Comparison of ENCODE assay signal across 16 cellular contexts in the genomic region with DNA sequence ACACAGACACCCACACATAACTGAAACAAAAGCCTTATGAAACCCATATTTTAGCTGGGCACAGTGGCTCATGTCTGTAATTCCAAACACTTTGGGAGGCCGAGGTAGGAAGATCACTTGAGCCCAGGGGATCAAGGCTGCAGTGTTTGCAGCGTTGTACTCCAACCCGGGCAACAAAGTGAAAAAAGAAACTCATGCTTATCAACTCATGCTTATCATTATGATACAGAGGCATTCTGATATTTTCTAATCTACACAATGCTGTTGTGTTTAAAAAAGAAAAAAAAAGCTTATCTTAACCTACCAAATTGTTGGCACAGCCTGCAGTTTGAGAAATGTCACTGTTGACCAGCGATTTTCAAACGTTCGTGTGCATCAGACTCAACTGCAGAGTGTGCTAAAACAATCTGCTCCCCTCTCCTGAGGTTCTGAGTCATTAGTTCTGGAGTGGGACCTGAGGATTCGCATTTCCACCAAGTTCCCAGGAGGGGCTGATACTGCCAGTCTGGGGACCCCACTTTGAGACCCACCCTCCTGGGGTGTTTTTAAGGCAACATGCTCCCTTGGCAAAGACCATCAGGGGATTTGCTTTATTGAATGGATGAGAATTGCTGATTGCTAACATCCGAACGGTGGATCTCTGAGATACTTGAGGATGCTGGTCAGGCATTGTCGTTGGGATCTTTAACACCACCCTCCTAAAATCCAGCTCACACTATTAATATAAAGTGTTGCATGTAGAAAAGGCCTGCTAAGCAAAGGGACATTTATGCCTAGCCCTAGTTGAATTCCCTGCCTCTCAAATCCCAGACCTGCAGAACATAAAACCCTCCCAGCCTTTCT. TPM values are rescaled to one million over a fixed set of nuclear protein-coding genes. Genes with fewer than 3 reads are reported as not detected.
DNase-seq lines count a peak whose midpoint lies in the region; ATAC-seq, FAIRE-seq and TF ChIP-seq lines count a peak whose summit lies in the region.
"Had no signal": no experiment of that assay in that cellular context is flagged by ENCODE, and none has a peak within 500 bp of the region (broad histone marks: within the 10 kb centered on the region; RNA-seq: fewer than 3 reads in every experiment).

No MANE protein-coding gene starts in this region.

- TF ChIP-seq CTCF in breast epithelium (IDR thresholded peaks at IDR 0.05): no peak
- TF ChIP-seq CTCF in WTC11 (IDR thresholded peaks at IDR 0.05): no peak

- H2AK5ac ChIP-seq in mesenchymal stem cell (ENCODE audit: low read length, severe bottlenecking): no peak overlapping the region

- ATAC-seq in WTC11 (no peak), GM21390 (IDR thresholded peaks at IDR 0.05; ENCODE audit: unreplicated experiment) (no peak)
- ATAC-seq: CD8-positive, alpha-beta T cell; GM12878 had no signal

- H2BK15ac ChIP-seq in mesenchymal stem cell (ENCODE audit: low read depth, poor library complexity, severe bottlenecking): no peak overlapping the region

- no peak overlapping the region for H3K4me3 ChIP-seq in breast epithelium
- peak overlapping the region in 1 of 2 experiments; percentile 38 for H3K4me3 ChIP-seq in mesenchymal stem cell (ENCODE audit: insufficient read depth in 1 of 2, low read depth in 1 of 2, low read length in 2 of 2)
- H3K4me3 ChIP-seq: GM12878, ovary had no signal

- H3K4me2 ChIP-seq in mesenchymal stem cell (ENCODE audit: low read length, poor library complexity, severe bottlenecking): no peak overlapping the region

- no peaks in the 10 kb centered on the region for H3K9me3 Mint-ChIP-seq in WTC11
- H3K9me3 Mint-ChIP-seq: activated T-helper 2 cell treated with anti-CD3 and anti-CD28 coated beads, Interferon-gamma antibody, Interleukin-2, Interleukin-4, amounts not matched to agents 10 μg/mL and 5 μg/mL and 100 μg/mL, durations not matched to agents 14 hours and 24 hours and 36 hours; CD8-positive, alpha-beta T cell; dendritic cell treated with granulocyte-macrophage colony-stimulating factor and Interleukin-4, amounts not matched to agents 40 ng/mL and 50 ng/mL, for 4 days; IgD-negative memory B cell had no signal

- TF ChIP-seq POLR2A in breast epithelium (IDR thresholded peaks at IDR 0.05) (no peak), GM12891 (IDR thresholded peaks at IDR 0.05; ENCODE audit: low read depth, low read length) (no peak)

- H3K4me1 ChIP-seq in breast epithelium (peaks cover 17 to 51% of the 10 kb centered on the region in 2 donors), mesenchymal stem cell (ENCODE audit: control insufficient read depth, insufficient read depth, low read depth, low read length) (peaks cover 40% of the 10 kb centered on the region)

- no peak overlapping the region for H2BK120ac ChIP-seq in mesenchymal stem cell (ENCODE audit: low read depth, low read length)

- H3K36me3 ChIP-seq in breast epithelium (no peaks in the 10 kb centered on the region), mesenchymal stem cell (ENCODE audit: control insufficient read depth in 1 of 2, insufficient read depth in 2 of 2, low read depth in 1 of 2, low read length in 2 of 2) (peaks cover 2 to 5% of the 10 kb centered on the region in 2 experiments)
- H3K36me3 ChIP-seq: ovary had no signal

- H2AFZ ChIP-seq in mesenchymal stem cell (ENCODE audit: low read depth, low read length): no peak overlapping the region

- no peaks in the 10 kb centered on the region for H3K27me3 Mint-ChIP-seq in WTC11 (ENCODE audit: low read depth)

- H3K23ac ChIP-seq in mesenchymal stem cell (ENCODE audit: low read length in 2 of 2): no peak overlapping the region

- no peak overlapping the region for H3K4me3 Mint-ChIP-seq in WTC11
- H3K4me3 Mint-ChIP-seq: CD8-positive, alpha-beta T cell; dendritic cell treated with granulocyte-macrophage colony-stimulating factor and Interleukin-4, amounts not matched to agents 40 ng/mL and 50 ng/mL, for 4 days; IgD-negative memory B cell had no signal

- H3K9me3 ChIP-seq in breast epithelium: no peaks in the 10 kb centered on the region
- no peaks in the 10 kb centered on the region for H3K9me3 ChIP-seq in mesenchymal stem cell (ENCODE audit: control insufficient read depth, low read length)
- H3K9me3 ChIP-seq: ovary had no signal

- peaks cover 36% of the 10 kb centered on the region for H3K79me1 ChIP-seq in mesenchymal stem cell (replicated peaks; ENCODE audit: low read length, poor library complexity, severe bottlenecking)

- intact Hi-C loops in breast epithelium (cut with DNase I; ENCODE audit: low total_unique reads): no loop called here

- H3K27ac Mint-ChIP-seq in WTC11: no peak overlapping the region; the same call in 1 of the 2 replicates
- H3K27ac Mint-ChIP-seq: activated T-helper 2 cell treated with anti-CD3 and anti-CD28 coated beads, Interferon-gamma antibody, Interleukin-2, Interleukin-4, amounts not matched to agents 10 μg/mL and 5 μg/mL and 100 μg/mL, durations not matched to agents 14 hours and 24 hours and 36 hours; CD8-positive, alpha-beta T cell; dendritic cell treated with granulocyte-macrophage colony-stimulating factor and Interleukin-4, amounts not matched to agents 40 ng/mL and 50 ng/mL, for 4 days; IgD-negative memory B cell had no signal

- DNase-seq in HUDEP-2 (lab: John Stamatoyannopoulos, UW; ENCODE audit: unreplicated experiment in 76 of 76): peak in 57 of 76 experiments; percentile 8 to 92 (median 54)
- DNase-seq in breast epithelium (ENCODE audit: low spot score in 2 of 2): peak in 1 of 2 donors; percentile 15
- DNase-seq in mesenchymal stem cell: no peak
- DNase-seq in superior temporal gyrus (ENCODE audit: extremely low spot score): peak; percentile 71
- DNase-seq in RKO (ENCODE audit: low spot score): no peak
- DNase-seq in WTC11 (ENCODE audit: low spot score): no peak
- no peak for DNase-seq in GM12891 (ENCODE audit: insufficient read length, low spot score)
- DNase-seq: activated CD4-positive, CD25-positive, alpha-beta regulatory T cell treated with anti-CD3 and anti-CD28 coated beads, Interleukin-2, amount 50 U/mL, for 72 hours; CD8-positive, alpha-beta T cell; RPMI8226 had no signal

- no peak for FAIRE-seq in GM12891 (lab: Jason Lieb, UNC)
- FAIRE-seq: GM12878 had no signal

- no peak overlapping the region for H3K18ac ChIP-seq in mesenchymal stem cell (ENCODE audit: low read depth in 1 of 2, low read length in 2 of 2)

- WGBS in mesenchymal stem cell: 77% methylated on average over 7 of the region's 10 CpGs

- no peaks in the 10 kb centered on the region for H3K36me3 Mint-ChIP-seq in WTC11
- H3K36me3 Mint-ChIP-seq: CD8-positive, alpha-beta T cell had no signal

- H4K91ac ChIP-seq in mesenchymal stem cell (ENCODE audit: low read length): no peak overlapping the region

- H4K8ac ChIP-seq in mesenchymal stem cell (ENCODE audit: low read length): peak overlapping the region; percentile 31

- POLR2A ChIA-PET in WTC11 (lab: Charles Lee): no interaction called here

- H3K9ac ChIP-seq in mesenchymal stem cell (ENCODE audit: low read length): peak overlapping the region; percentile 67

- no peak overlapping the region for H3K14ac ChIP-seq in mesenchymal stem cell (ENCODE audit: low read length in 2 of 2)

- peaks cover 27% of the 10 kb centered on the region for H3K4me1 Mint-ChIP-seq in WTC11

- H2BK5ac ChIP-seq in mesenchymal stem cell (ENCODE audit: low read depth, low read length, poor library complexity, severe bottlenecking): no peak overlapping the region

- H3K27ac ChIP-seq in breast epithelium: peak overlapping the region; percentile 75 to 84
- peak overlapping the region; percentile 12 for H3K27ac ChIP-seq in mesenchymal stem cell (ENCODE audit: low read length, poor library complexity, severe bottlenecking)

- CTCF ChIA-PET in WTC11 (lab: Charles Lee): interaction anchor here (1.1 to 3.6 kb wide), 3 partner anchors 18 to 68 kb away, joined by 3 to 17 read pairs (median 3); no protein-coding TSS in a partner anchor

- H3K27me3 ChIP-seq in breast epithelium (no peaks in the 10 kb centered on the region), mesenchymal stem cell (ENCODE audit: control insufficient read depth in 1 of 2, insufficient read depth in 1 of 2, low read length in 2 of 2) (no peaks in the 10 kb centered on the region)
- H3K27me3 ChIP-seq: ovary had no signal

- no peak overlapping the region for H2BK12ac ChIP-seq in mesenchymal stem cell (ENCODE audit: low read length in 2 of 2)

- H3K4ac ChIP-seq in mesenchymal stem cell (ENCODE audit: low read depth in 1 of 2, low read length in 2 of 2): no peak overlapping the region

TF ChIP-seq in WTC11, 78 proteins besides CTCF, POLR2A, EP300 and RAD21 (continues in another document):
- TF ChIP-seq JAZF1 (CRISPR knock-in tag; IDR thresholded peaks at IDR 0.05) (no peak), PRRX2 (CRISPR knock-in tag; IDR thresholded peaks at IDR 0.05) (no peak)

TF ChIP-seq in GM12891, 5 proteins besides CTCF, POLR2A, EP300 and RAD21:
- no peak for TF ChIP-seq TAF1 (IDR thresholded peaks at IDR 0.05; ENCODE audit: low read depth, low read length)
- no peak for TF ChIP-seq PAX5 (IDR thresholded peaks at IDR 0.05; ENCODE audit: insufficient read depth, low read length, severe bottlenecking)
- no peak for TF ChIP-seq SPI1 (IDR thresholded peaks at IDR 0.05; ENCODE audit: low read depth, low read length)
- TF ChIP-seq POU2F2 (IDR thresholded peaks at IDR 0.05; ENCODE audit: low read depth, low read length): no peak
- no peak for TF ChIP-seq POLR2AphosphoS5 (IDR thresholded peaks at IDR 0.05; ENCODE audit: low read depth, low read length)

RNA-seq across cellular contexts. Expression of a gene that starts 16.2 kb away (rescaled TPM):
- total RNA-seq in breast epithelium (10 to 100 TPM; 20.2 to 34.5 (median 25.6) TPM), WTC11 (2021) (5.6 to 7.0 TPM (median 5.9 TPM) in 3 replicates)
- 14.6 TPM for polyA plus RNA-seq in mesenchymal stem cell (2013, experiment 1 of 2)
- 14.4 TPM for polyA plus RNA-seq in mesenchymal stem cell (2013, experiment 2 of 2)
- 0.03 TPM for polyA plus RNA-seq in GM12891 (2012; ENCODE audit: low read depth, missing spikeins)
- total RNA-seq: CD8-positive, alpha-beta T cell had no signal
- polyA plus RNA-seq: IgD-negative memory B cell had no signal

Comparison
In these comparisons a context has a peak if more than half of its experiments do, and no peak if none do; other contexts are left out.
1. DNase-seq: peak in HUDEP-2 (57 of 76) and superior temporal gyrus (single experiment); none in mesenchymal stem cell (single experiment), RKO (single experiment), WTC11 (single experiment) and GM12891 (single experiment).